ENCODE assay signal across 1 cellular context in genomic region chrX:10189317-10190268, GRCh38.
TF ChIP-seq lines count a peak whose summit lies in the region.

No MANE protein-coding gene starts in this region.

TF ChIP-seq in K562, 482 proteins besides CTCF, POLR2A, EP300 and RAD21 (continued from another document and continues in another):
- peak; percentile 35; the same call in 1 of the 2 replicates for TF ChIP-seq DEAF1 (CRISPR knock-in tag; IDR thresholded peaks at IDR 0.05)
- TF ChIP-seq ZFX (CRISPR knock-in tag; IDR thresholded peaks at IDR 0.05): peak; percentile 46
- TF ChIP-seq CHD1 (IDR thresholded peaks at IDR 0.05; ENCODE audit: low read length): no peak
- no peak for TF ChIP-seq CC2D1A (IDR thresholded peaks at IDR 0.05)
- TF ChIP-seq ZBTB33 (CRISPR knock-in tag; IDR thresholded peaks at IDR 0.05): no peak
- TF ChIP-seq VEZF1 (CRISPR knock-in tag; IDR thresholded peaks at IDR 0.05): no peak
- TF ChIP-seq ZNF583 (CRISPR knock-in tag; IDR thresholded peaks at IDR 0.05): no peak
- no peak for TF ChIP-seq PHF21A (IDR thresholded peaks at IDR 0.05; ENCODE audit: borderline replicate concordance, low read depth)
- no peak for TF ChIP-seq ZC3H4 (CRISPR knock-in tag; IDR thresholded peaks at IDR 0.05; ENCODE audit: borderline replicate concordance)
- peak; percentile 73 for TF ChIP-seq SMC3 (conservative IDR thresholded peaks at IDR 0.05; ENCODE audit: insufficient read depth, low read depth, low read length)
- TF ChIP-seq CGGBP1 (CRISPR knock-in tag; IDR thresholded peaks at IDR 0.05): no peak
- no peak for TF ChIP-seq PHB2 (IDR thresholded peaks at IDR 0.05; ENCODE audit: low read depth)
- no peak for TF ChIP-seq HDAC1 (IDR thresholded peaks at IDR 0.05)
- no peak for TF ChIP-seq CHCHD3 (CRISPR knock-in tag; IDR thresholded peaks at IDR 0.05)
- TF ChIP-seq ATF7 (IDR thresholded peaks at IDR 0.05): peak; percentile 58
- no peak for TF ChIP-seq RNF2 (IDR thresholded peaks at IDR 0.05)
- TF ChIP-seq GTF2B (IDR thresholded peaks at IDR 0.05; ENCODE audit: extremely low read depth, insufficient read length): no peak
- peak; percentile 17; the same call in 1 of the 2 replicates for TF ChIP-seq TFAP4 (CRISPR knock-in tag; IDR thresholded peaks at IDR 0.05; ENCODE audit: borderline replicate concordance)
- no peak for TF ChIP-seq ASH1L (IDR thresholded peaks at IDR 0.05; ENCODE audit: borderline replicate concordance, low read depth, partially characterized antibody)
- peak; percentile 71; the same call in 1 of the 2 replicates for TF ChIP-seq STAG1 (CRISPR knock-in tag; IDR thresholded peaks at IDR 0.05; ENCODE audit: borderline replicate concordance)
- peak in 1 of 2 experiments; percentile 68; a peak in 1 of 4 replicates for TF ChIP-seq NONO (IDR thresholded peaks at IDR 0.05; ENCODE audit: low read depth in 2 of 2, low read length in 1 of 2)
- no peak for TF ChIP-seq ZNF274 (IDR thresholded peaks at IDR 0.05; ENCODE audit: borderline replicate concordance, low read depth, low read length)
- no peak for TF ChIP-seq KLF16 (IDR thresholded peaks at IDR 0.05)
- TF ChIP-seq TCF7L2 (IDR thresholded peaks at IDR 0.05; ENCODE audit: low read depth, low read length): 0 out of 2 replicates have a peak, but pooled peaks have one; percentile 14
- TF ChIP-seq NR2C1 (IDR thresholded peaks at IDR 0.05): no peak
- no peak for TF ChIP-seq NR2C1 (tag; IDR thresholded peaks at IDR 0.05)
- no peak for TF ChIP-seq ZBTB5 (IDR thresholded peaks at IDR 0.05)
- TF ChIP-seq PRDM10 (IDR thresholded peaks at IDR 0.05; ENCODE audit: partially characterized antibody): peak; percentile 97
- no peak for TF ChIP-seq PHF8 (IDR thresholded peaks at IDR 0.05; ENCODE audit: borderline replicate concordance, low read length)
- no peak for TF ChIP-seq PURB (CRISPR knock-in tag; IDR thresholded peaks at IDR 0.05; ENCODE audit: low read depth)
- no peak for TF ChIP-seq E2F6 (IDR thresholded peaks at IDR 0.05; ENCODE audit: borderline replicate concordance in 1 of 2, extremely low read depth in 1 of 2, insufficient read depth in 1 of 2, insufficient read length in 1 of 2, low read depth in 1 of 2, low read length in 1 of 2, poor library complexity in 1 of 2, severe bottlenecking in 1 of 2)
- no peak for TF ChIP-seq NFIX (CRISPR knock-in tag; IDR thresholded peaks at IDR 0.05; ENCODE audit: low read depth)
- TF ChIP-seq FOXK2 (conservative IDR thresholded peaks at IDR 0.05 in 1 of 2, IDR thresholded peaks at IDR 0.05 in 1 of 2; ENCODE audit: low read depth in 2 of 2): peak in 1 of 2 experiments; percentile 73; a peak in 2 of 4 replicates
- no peak for TF ChIP-seq NCOA6 (IDR thresholded peaks at IDR 0.05)
- TF ChIP-seq ZNF639 (CRISPR knock-in tag; conservative IDR thresholded peaks at IDR 0.05 in 1 of 2, IDR thresholded peaks at IDR 0.05 in 1 of 2): no peak
